ENCODE assay signal across 9 cellular contexts in genomic region chr1:115507256-115507589, GRCh38.
A peak's percentile ranks its signal among the peaks of the same experiment; 100 is the strongest.
DNase-seq lines count a peak whose midpoint lies in the region; ATAC-seq and TF ChIP-seq lines count a peak whose summit lies in the region.
"Had no signal": no experiment of that assay in that cellular context is flagged by ENCODE, and none has a peak within 500 bp of the region (broad histone marks: within the 10 kb centered on the region; RNA-seq: fewer than 3 reads in every experiment).

No MANE protein-coding gene starts in this region.

- H3K36me3 Mint-ChIP-seq in osteocyte (ENCODE audit: unreplicated experiment) (no peaks in the 10 kb centered on the region), natural killer cell (no peaks in the 10 kb centered on the region)

- intact Hi-C loops in natural killer cell (cut with micrococcal nuclease), result no loop called here

- H3K4me3 ChIP-seq in epithelial cell of esophagus (ENCODE audit: low read length), result no peak overlapping the region

- H3K27ac Mint-ChIP-seq in osteocyte (ENCODE audit: unreplicated experiment), result no peak overlapping the region
- H3K27ac Mint-ChIP-seq in natural killer cell, result no peak overlapping the region

- H3K27me3 Mint-ChIP-seq in osteocyte (ENCODE audit: unreplicated experiment) (no peaks in the 10 kb centered on the region), natural killer cell (ENCODE audit: low read depth in 2 of 2) (peaks cover 11 to 14% of the 10 kb centered on the region in 2 donors)

- H3K9me3 Mint-ChIP-seq in osteocyte (ENCODE audit: unreplicated experiment) (no peaks in the 10 kb centered on the region), natural killer cell (no peaks in the 10 kb centered on the region)

- TF ChIP-seq CTCF in GM12872 (IDR thresholded peaks at IDR 0.05; ENCODE audit: insufficient read depth, low read depth, low read length) (peak; percentile 36; the same call in 2 of the 3 replicates), epithelial cell of esophagus (IDR thresholded peaks at IDR 0.05; ENCODE audit: insufficient read depth, low read depth, low read length, missing control alignments) (peak; percentile 60), osteocyte (IDR thresholded peaks at IDR 0.05) (peak; percentile 65), natural killer cell (IDR thresholded peaks at IDR 0.05) (no peak)

- H3K4me3 Mint-ChIP-seq in osteocyte (ENCODE audit: unreplicated experiment), result no peak overlapping the region
- H3K4me3 Mint-ChIP-seq in natural killer cell, result no peak overlapping the region

- ATAC-seq in HG03025 (IDR thresholded peaks at IDR 0.05; ENCODE audit: low FRiP score, unreplicated experiment) (no peak), natural killer cell (no peak)

- H3K4me1 Mint-ChIP-seq in osteocyte (ENCODE audit: unreplicated experiment), result peaks cover 2% of the 10 kb centered on the region
- H3K4me1 Mint-ChIP-seq in natural killer cell, result no peaks in the 10 kb centered on the region

- peak; percentile 23 for DNase-seq in NCI-H69 (lab: John Stamatoyannopoulos, UW)
- DNase-seq in epithelial cell of esophagus (ENCODE audit: low read depth), result peak; percentile 64
- DNase-seq in osteocyte (ENCODE audit: extremely low spot score, unreplicated experiment), result no peak
- no peak for DNase-seq in T-helper 9 cell
- DNase-seq in natural killer cell, result no peak
- DNase-seq in NCI-H1930 (lab: John Stamatoyannopoulos, UW), result no peak
- DNase-seq: activated effector memory CD4-positive, alpha-beta T cell treated with Interleukin-2 at 50 U/mL for 16 hours had no signal

Comparison
In these comparisons a context has a peak if more than half of its experiments do, and no peak if none do; other contexts are left out.
1. DNase-seq: peak in NCI-H69 (single experiment) and epithelial cell of esophagus (single experiment); none in osteocyte (single experiment), T-helper 9 cell (single experiment), natural killer cell (single experiment) and NCI-H1930 (0 of 2).